15 cellular contexts compared by ENCODE assay signal in genomic region chr11:27451528-27451927, GRCh38. TPM values are rescaled to one million over a fixed set of nuclear protein-coding genes. Genes with fewer than 3 reads are reported as not detected.
DNase-seq lines count a peak whose midpoint lies in the region; ATAC-seq, FAIRE-seq and TF ChIP-seq lines count a peak whose summit lies in the region.
"Had no signal": no experiment of that assay in that cellular context is flagged by ENCODE, and none has a peak within 500 bp of the region (broad histone marks: within the 10 kb centered on the region; RNA-seq: fewer than 3 reads in every experiment).

No MANE protein-coding gene starts in this region.

- peak; percentile 36 for DNase-seq in astrocyte of the hippocampus (ENCODE audit: low read depth, low spot score)
- DNase-seq in keratinocyte (ENCODE audit: low read depth, low spot score) = no peak
- peak; percentile 65 for DNase-seq in small intestine
- no peak for DNase-seq in activated naive CD4-positive, alpha-beta T cell treated with anti-CD3 and anti-CD28 coated beads, Interleukin-2, amount 50 U/mL, for 72 hours (ENCODE audit: low spot score in 2 of 2)
- DNase-seq: activated CD4-positive, alpha-beta T cell treated with anti-CD3 and anti-CD28 coated beads, Interleukin-2, amount 50 U/mL, for 48 hours; activated naive CD8-positive, alpha-beta T cell treated with anti-CD3 and anti-CD28 coated beads for 36 hours; activated T-cell treated with anti-CD3 and anti-CD28 coated beads, Interleukin-2, amount 50 U/mL, for 4 hours; cerebellar nuclear complex; immature natural killer cell; NCI-H1694 treated with DMSO at 0.1 percent for 48 hours had no signal

- H3K27me3 ChIP-seq in keratinocyte (ENCODE audit: control insufficient read depth, extremely low read depth, insufficient read depth, low read length) (no peaks in the 10 kb centered on the region), small intestine (ENCODE audit: control insufficient read depth in 2 of 2, insufficient read depth in 2 of 2, low read length in 2 of 2) (no peaks in the 10 kb centered on the region)
- H3K27me3 ChIP-seq: BLaER1 treated with 17β-estradiol and CSF1 and Interleukin-3, amounts not matched to agents 10 nM and 100 nM had no signal

- H3K36me3 ChIP-seq in HEK293 (ENCODE audit: control insufficient read depth in 2 of 2, insufficient read depth in 1 of 2, low read length in 2 of 2) = no peaks in the 10 kb centered on the region
- H3K36me3 ChIP-seq in keratinocyte (ENCODE audit: control insufficient read depth in 2 of 2, extremely low read depth in 1 of 2, insufficient read depth in 2 of 2, low read length in 2 of 2) = no peaks in the 10 kb centered on the region
- H3K36me3 ChIP-seq in small intestine (ENCODE audit: control insufficient read depth in 2 of 2, insufficient read depth in 2 of 2, low read length in 2 of 2) = no peaks in the 10 kb centered on the region
- H3K36me3 ChIP-seq: BLaER1 treated with 17β-estradiol and CSF1 and Interleukin-3, amounts not matched to agents 10 nM and 100 nM had no signal

- no peak overlapping the region for H2AFZ ChIP-seq in keratinocyte (ENCODE audit: control insufficient read depth, low read length)

- CTCF ChIA-PET in HEK293 (lab: Yijun Ruan, JAX) = no interaction called here

- H3K9me3 ChIP-seq in HEK293 (ENCODE audit: control insufficient read depth, insufficient read depth, low read depth, low read length) (no peaks in the 10 kb centered on the region), keratinocyte (ENCODE audit: control insufficient read depth, low read depth, low read length) (no peaks in the 10 kb centered on the region), small intestine (ENCODE audit: control insufficient read depth, low read depth) (no peaks in the 10 kb centered on the region)
- H3K9me3 ChIP-seq: BLaER1 treated with 17β-estradiol and CSF1 and Interleukin-3, amounts not matched to agents 10 nM and 100 nM had no signal

- H3K27ac ChIP-seq in HEK293 (ENCODE audit: extremely low read depth, low read depth, low read length) (no peak overlapping the region), keratinocyte (ENCODE audit: control insufficient read depth, insufficient read depth, low read length) (peak overlapping the region; percentile 6), small intestine (ENCODE audit: low read depth in 1 of 2, low read length in 1 of 2) (peak overlapping the region in 1 of 2 donors; percentile 55)
- H3K27ac ChIP-seq: BLaER1 treated with 17β-estradiol and CSF1 and Interleukin-3, amounts not matched to agents 10 nM and 100 nM had no signal

- no peak for ATAC-seq in HG02588 (IDR thresholded peaks at IDR 0.05; ENCODE audit: unreplicated experiment)
- no peak for ATAC-seq in HG03520 (IDR thresholded peaks at IDR 0.05; ENCODE audit: unreplicated experiment)
- ATAC-seq in activated naive CD4-positive, alpha-beta T cell treated with anti-CD3 and anti-CD28 coated beads, Interleukin-2, amount 50 U/mL, for 72 hours = no peak
- ATAC-seq: activated T-cell treated with anti-CD3 and anti-CD28 coated beads, Interleukin-2, amount 50 U/mL, for 4 hours; SK-N-SH treated with all-trans-retinoic acid at 6 μM for 48 hours had no signal

- H3K4me2 ChIP-seq in keratinocyte (ENCODE audit: control insufficient read depth, extremely low read depth, insufficient read depth, low read depth, low read length) = peak overlapping the region; percentile 63
- H3K4me2 ChIP-seq: BLaER1 treated with 17β-estradiol and CSF1 and Interleukin-3, amounts not matched to agents 10 nM and 100 nM had no signal

- no peaks in the 10 kb centered on the region for H3K9me3 Mint-ChIP-seq in activated naive CD4-positive, alpha-beta T cell treated with anti-CD3 and anti-CD28 coated beads, Interleukin-2, amount 50 U/mL, for 72 hours
- H3K9me3 Mint-ChIP-seq: activated T-cell treated with anti-CD3 and anti-CD28 coated beads, Interleukin-2, amount 50 U/mL, for 4 hours had no signal

- H3K27ac Mint-ChIP-seq in activated naive CD4-positive, alpha-beta T cell treated with anti-CD3 and anti-CD28 coated beads, Interleukin-2, amount 50 U/mL, for 72 hours = no peak overlapping the region
- H3K27ac Mint-ChIP-seq: activated naive CD8-positive, alpha-beta T cell treated with anti-CD3 and anti-CD28 coated beads for 36 hours; immature natural killer cell had no signal

- H3K79me2 ChIP-seq in keratinocyte (ENCODE audit: control insufficient read depth, insufficient read depth, low read length) = peaks cover 76% of the 10 kb centered on the region

- no peak for FAIRE-seq in keratinocyte (lab: Jason Lieb, UNC)
- peak; percentile 15 for FAIRE-seq in small intestine (lab: Jason Lieb, UNC)

- no peak overlapping the region for H3K9ac ChIP-seq in keratinocyte (ENCODE audit: control insufficient read depth, extremely low read depth, insufficient read depth, low read length)
- H3K9ac ChIP-seq: BLaER1 treated with 17β-estradiol and CSF1 and Interleukin-3, amounts not matched to agents 10 nM and 100 nM had no signal

- TF ChIP-seq CTCF in HEK293 (tag by site-specific recombination; IDR thresholded peaks at IDR 0.05) (no peak), keratinocyte (optimal IDR thresholded peaks at IDR 0.05 in 1 of 3, IDR thresholded peaks at IDR 0.05 in 1 of 3, conservative IDR thresholded peaks at IDR 0.05 in 1 of 3; ENCODE audit: extremely low read depth in 1 of 3, insufficient read depth in 2 of 3, low read length in 3 of 3) (no peak)

- no peaks in the 10 kb centered on the region for H4K20me1 ChIP-seq in keratinocyte (ENCODE audit: control insufficient read depth, extremely low read depth, insufficient read depth, low read length)
- H4K20me1 ChIP-seq: BLaER1 treated with 17β-estradiol and CSF1 and Interleukin-3, amounts not matched to agents 10 nM and 100 nM had no signal

- dilution Hi-C loops in keratinocyte (cut with MboI; ENCODE audit: extremely low pct_ligation_motif_present, low sequenced_read_pairs) = no loop called here

- POLR2A ChIA-PET in HEK293 (lab: Yijun Ruan, JAX) = no interaction called here

- H3K36me3 Mint-ChIP-seq in activated naive CD4-positive, alpha-beta T cell treated with anti-CD3 and anti-CD28 coated beads, Interleukin-2, amount 50 U/mL, for 72 hours = no peaks in the 10 kb centered on the region
- H3K36me3 Mint-ChIP-seq: activated naive CD8-positive, alpha-beta T cell treated with anti-CD3 and anti-CD28 coated beads for 36 hours; immature natural killer cell had no signal

- H3K4me1 ChIP-seq in HEK293 (ENCODE audit: control insufficient read depth, insufficient read depth, low read length) = peaks cover 2% of the 10 kb centered on the region
- H3K4me1 ChIP-seq in keratinocyte (ENCODE audit: control insufficient read depth, extremely low read depth, insufficient read depth, low read length) = peaks cover 47% of the 10 kb centered on the region
- H3K4me1 ChIP-seq in small intestine (ENCODE audit: control insufficient read depth in 2 of 2, insufficient read depth in 1 of 2, low read depth in 1 of 2, low read length in 1 of 2) = peaks cover 0 to 8% of the 10 kb centered on the region in 2 donors
- H3K4me1 ChIP-seq: BLaER1 treated with 17β-estradiol and CSF1 and Interleukin-3, amounts not matched to agents 10 nM and 100 nM had no signal

- no peaks in the 10 kb centered on the region for H3K9me1 ChIP-seq in keratinocyte (ENCODE audit: control insufficient read depth, extremely low read depth, insufficient read depth, low read length)

- H3K4me3 ChIP-seq in HEK293 (ENCODE audit: low read depth, low read length) = no peak overlapping the region
- H3K4me3 ChIP-seq in keratinocyte (ENCODE audit: control insufficient read depth in 2 of 3, extremely low read depth in 1 of 3, insufficient read depth in 2 of 3, low read depth in 1 of 3, low read length in 3 of 3) = no peak overlapping the region
- H3K4me3 ChIP-seq in small intestine (ENCODE audit: low read depth in 1 of 2, low read length in 2 of 2) = no peak overlapping the region
- H3K4me3 ChIP-seq: BLaER1 treated with 17β-estradiol and CSF1 and Interleukin-3, amounts not matched to agents 10 nM and 100 nM had no signal

TF ChIP-seq in HEK293, 187 proteins besides CTCF, POLR2A, EP300 and RAD21 (continues in another document):
- TF ChIP-seq ZNF585B (tag by site-specific recombination; IDR thresholded peaks at IDR 0.05) = no peak

RNA-seq across cellular contexts. Expression of gene LGR4, which starts 21.1 kb away (rescaled TPM):
- polyA plus RNA-seq in keratinocyte = 24.3 to 49.7 TPM (median 35.1 TPM) in 3 replicates
- polyA plus RNA-seq in keratinocyte (2011; ENCODE audit: low read depth) = 7.3 TPM
- 10.9 and 21.5 TPM in 2 replicates for polyA plus RNA-seq in keratinocyte (2011; cell fraction: cytosol; rRNA removed)
- 48.3 and 61.2 TPM in 2 replicates for polyA plus RNA-seq in keratinocyte (2011; cell fraction: nucleus; rRNA removed)
- 14.8 and 24.7 TPM in 2 replicates for polyA plus RNA-seq in keratinocyte (2012; ENCODE audit: low replicate concordance)
- 37.3 to 116 TPM (median 94.5 TPM) in 3 replicates for polyA minus RNA-seq in keratinocyte
- 30.1 TPM for polyA minus RNA-seq in keratinocyte (2011; cell fraction: cytosol; rRNA and poly(A)+ RNA removed)
- polyA minus RNA-seq in keratinocyte (2011; cell fraction: nucleus; rRNA and poly(A)+ RNA removed) = 95.4 and 156 TPM in 2 replicates
- polyA plus RNA-seq in small intestine = 10 to 100 TPM in 2 of 3 donors, 1 to 10 TPM in 1; 5.9 to 20.5 (median 10.1) TPM
- under 1 TPM; 0.08 to 0.27 TPM for total RNA-seq in activated naive CD4-positive, alpha-beta T cell treated with anti-CD3 and anti-CD28 coated beads, Interleukin-2, amount 50 U/mL, for 72 hours

RNA-seq across cellular contexts. Expression of gene LIN7C, which starts 55.0 kb away (rescaled TPM):
- 12.1 to 27.5 TPM (median 23.0 TPM) in 3 replicates for polyA plus RNA-seq in keratinocyte
- polyA plus RNA-seq in keratinocyte (2011; ENCODE audit: low read depth) = 20.4 TPM
- 13.2 and 23.7 TPM in 2 replicates for polyA plus RNA-seq in keratinocyte (2011; cell fraction: cytosol; rRNA removed)
- 13.2 and 18.1 TPM in 2 replicates for polyA plus RNA-seq in keratinocyte (2011; cell fraction: nucleus; rRNA removed)
- polyA plus RNA-seq in keratinocyte (2012; ENCODE audit: low replicate concordance) = 12.8 and 13.6 TPM in 2 replicates
- polyA minus RNA-seq in keratinocyte = 4.8 to 18.2 TPM (median 8.4 TPM) in 3 replicates
- polyA minus RNA-seq in keratinocyte (2011; cell fraction: cytosol; rRNA and poly(A)+ RNA removed) = 18.6 TPM
- polyA minus RNA-seq in keratinocyte (2011; cell fraction: nucleus; rRNA and poly(A)+ RNA removed) = 8.4 and 18.7 TPM in 2 replicates
- 10 to 100 TPM in 1 of 3 donors, 1 to 10 TPM in 2; 7.3 to 13.8 (median 8.9) TPM for polyA plus RNA-seq in small intestine
- 10 to 100 TPM; 20.4 to 22.2 TPM for total RNA-seq in activated naive CD4-positive, alpha-beta T cell treated with anti-CD3 and anti-CD28 coated beads, Interleukin-2, amount 50 U/mL, for 72 hours

Comparison
In these comparisons a context has a peak if more than half of its experiments do, and no peak if none do; other contexts are left out.
1. DNase-seq: peak in astrocyte of the hippocampus (single experiment) and small intestine (single experiment); none in keratinocyte (single experiment) and activated naive CD4-positive, alpha-beta T cell treated with anti-CD3 and anti-CD28 coated beads, Interleukin-2, amount 50 U/mL, for 72 hours (0 of 2).